Comparison of ENCODE assay signal across 2 cellular contexts in the genomic region with DNA sequence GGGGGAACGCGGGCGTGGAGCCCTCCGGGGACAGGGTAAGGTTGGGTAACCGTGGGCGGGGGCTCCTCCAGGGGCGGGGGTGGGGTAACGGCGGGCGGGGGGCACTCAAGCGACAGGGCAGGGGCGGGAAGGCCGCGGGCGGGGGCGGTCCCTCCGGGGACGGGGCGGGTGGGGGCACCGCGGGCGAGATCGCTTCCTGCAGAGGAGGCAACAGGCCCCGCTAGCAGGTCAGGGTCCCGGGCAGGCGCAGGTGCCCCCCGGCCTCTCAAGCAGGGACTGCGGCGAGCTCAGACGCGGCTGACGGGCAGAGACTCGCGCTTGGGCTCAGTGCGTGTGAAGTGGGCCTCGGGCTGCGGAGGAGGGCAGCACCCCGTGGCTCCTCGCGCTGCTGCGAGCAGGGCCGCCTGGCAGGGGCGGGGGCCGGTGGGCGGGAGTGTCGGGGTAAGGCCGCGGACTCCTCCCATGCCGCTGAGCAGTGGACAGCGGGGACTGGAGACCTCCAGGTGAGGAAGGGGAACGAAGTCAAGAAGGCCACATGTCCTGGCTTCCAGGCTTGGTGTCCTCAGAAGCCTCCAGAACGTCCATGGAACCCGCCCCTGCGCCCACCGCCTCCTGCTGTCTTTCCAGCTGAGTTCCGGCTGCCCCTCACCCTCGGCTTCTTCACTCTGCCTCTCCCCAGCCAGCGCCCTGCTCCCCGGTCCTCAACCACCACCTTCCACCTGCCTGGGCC.
TF ChIP-seq lines count a peak whose summit lies in the region.

No MANE protein-coding gene starts in this region.

TF ChIP-seq in WTC11, 78 proteins besides CTCF, POLR2A, EP300 and RAD21 (continues in another document):
- TF ChIP-seq USF2 (CRISPR knock-in tag; IDR thresholded peaks at IDR 0.05) = no peak
- TF ChIP-seq E2F5 (CRISPR knock-in tag; IDR thresholded peaks at IDR 0.05) = peak; percentile 18; the same call in 1 of the 2 replicates
- 0 out of 2 replicates have a peak, but pooled peaks have one; percentile 30 for TF ChIP-seq ZNF232 (CRISPR knock-in tag; IDR thresholded peaks at IDR 0.05)
- TF ChIP-seq, protein P1, sequence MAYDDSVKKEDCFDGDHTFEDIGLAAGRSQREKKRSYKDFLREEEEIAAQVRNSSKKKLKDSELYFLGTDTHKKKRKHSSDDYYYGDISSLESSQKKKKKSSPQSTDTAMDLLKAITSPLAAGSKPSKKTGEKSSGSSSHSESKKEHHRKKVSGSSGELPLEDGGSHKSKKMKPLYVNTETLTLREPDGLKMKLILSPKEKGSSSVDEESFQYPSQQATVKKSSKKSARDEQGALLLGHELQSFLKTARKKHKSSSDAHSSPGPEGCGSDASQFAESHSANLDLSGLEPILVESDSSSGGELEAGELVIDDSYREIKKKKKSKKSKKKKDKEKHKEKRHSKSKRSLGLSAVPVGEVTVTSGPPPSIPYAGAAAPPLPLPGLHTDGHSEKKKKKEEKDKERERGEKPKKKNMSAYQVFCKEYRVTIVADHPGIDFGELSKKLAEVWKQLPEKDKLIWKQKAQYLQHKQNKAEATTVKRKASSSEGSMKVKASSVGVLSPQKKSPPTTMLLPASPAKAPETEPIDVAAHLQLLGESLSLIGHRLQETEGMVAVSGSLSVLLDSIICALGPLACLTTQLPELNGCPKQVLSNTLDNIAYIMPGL (CRISPR knock-in tag; IDR thresholded peaks at IDR 0.05) = no peak
- 0 out of 2 replicates have a peak, but pooled peaks have one; percentile 46 for TF ChIP-seq ARID4B (CRISPR knock-in tag; IDR thresholded peaks at IDR 0.05; ENCODE audit: borderline replicate concordance)
- no peak for TF ChIP-seq OVOL2 (CRISPR knock-in tag; IDR thresholded peaks at IDR 0.05; ENCODE audit: borderline replicate concordance)
- peak; percentile 60; the same call in 1 of the 2 replicates for TF ChIP-seq MYBL2 (CRISPR knock-in tag; IDR thresholded peaks at IDR 0.05)
- no peak for TF ChIP-seq ZNF396 (CRISPR knock-in tag; IDR thresholded peaks at IDR 0.05; ENCODE audit: borderline replicate concordance)
- no peak for TF ChIP-seq ZSCAN18 (CRISPR knock-in tag; IDR thresholded peaks at IDR 0.05)
- TF ChIP-seq SP1 (CRISPR knock-in tag; conservative IDR thresholded peaks at IDR 0.05) = peak; percentile 36; the same call in 1 of the 2 replicates
- TF ChIP-seq ATF2 (CRISPR knock-in tag; IDR thresholded peaks at IDR 0.05; ENCODE audit: borderline replicate concordance, low read depth) = no peak

TF ChIP-seq in HepG2, 621 proteins besides CTCF, POLR2A, EP300 and RAD21 (continues in another document):
- TF ChIP-seq, protein P2, sequence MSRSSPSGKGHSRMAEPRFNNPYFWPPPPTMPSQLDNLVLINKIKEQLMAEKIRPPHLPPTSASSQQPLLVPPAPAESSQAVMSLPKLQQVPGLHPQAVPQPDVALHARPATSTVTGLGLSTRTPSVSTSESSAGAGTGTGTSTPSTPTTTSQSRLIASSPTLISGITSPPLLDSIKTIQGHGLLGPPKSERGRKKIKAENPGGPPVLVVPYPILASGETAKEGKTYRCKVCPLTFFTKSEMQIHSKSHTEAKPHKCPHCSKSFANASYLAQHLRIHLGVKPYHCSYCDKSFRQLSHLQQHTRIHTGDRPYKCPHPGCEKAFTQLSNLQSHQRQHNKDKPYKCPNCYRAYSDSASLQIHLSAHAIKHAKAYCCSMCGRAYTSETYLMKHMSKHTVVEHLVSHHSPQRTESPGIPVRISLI (CRISPR knock-in tag; IDR thresholded peaks at IDR 0.05; ENCODE audit: borderline replicate concordance) = no peak
- TF ChIP-seq NFE2L2 (IDR thresholded peaks at IDR 0.05; ENCODE audit: low read length) (no peak), THAP7 (CRISPR knock-in tag; IDR thresholded peaks at IDR 0.05) (no peak), SAP130 (CRISPR knock-in tag; IDR thresholded peaks at IDR 0.05; ENCODE audit: low read depth) (peak; percentile 47; the same call in 1 of the 2 replicates), ZNF263 (CRISPR knock-in tag; IDR thresholded peaks at IDR 0.05) (0 out of 2 replicates have a peak, but pooled peaks have one; percentile 18), ZNF280D (CRISPR knock-in tag; IDR thresholded peaks at IDR 0.05) (no peak), RXRB (CRISPR knock-in tag; IDR thresholded peaks at IDR 0.05; ENCODE audit: borderline replicate concordance) (0 out of 2 replicates have a peak, but pooled peaks have one; percentile 17), KDM5A (IDR thresholded peaks at IDR 0.05; ENCODE audit: borderline replicate concordance, low read length) (no peak), SSRP1 (CRISPR knock-in tag; IDR thresholded peaks at IDR 0.05) (no peak), ZNF552 (CRISPR knock-in tag; IDR thresholded peaks at IDR 0.05; ENCODE audit: borderline replicate concordance) (no peak), THAP9 (CRISPR knock-in tag; IDR thresholded peaks at IDR 0.05; ENCODE audit: borderline replicate concordance) (peak; percentile 31; the same call in 1 of the 2 replicates), ZNF660 (CRISPR knock-in tag; IDR thresholded peaks at IDR 0.05; ENCODE audit: borderline replicate concordance, low read depth) (no peak), CREM (IDR thresholded peaks at IDR 0.05) (no peak), CREM (CRISPR knock-in tag; IDR thresholded peaks at IDR 0.05) (no peak), MBD4 (IDR thresholded peaks at IDR 0.05; ENCODE audit: borderline replicate concordance, low read length) (no peak), RFX5 (IDR thresholded peaks at IDR 0.05; ENCODE audit: low read depth, low read length) (no peak), GABPB1 (CRISPR knock-in tag; IDR thresholded peaks at IDR 0.05) (peak; percentile 63; the same call in 1 of the 2 replicates), ZBTB2 (CRISPR knock-in tag; IDR thresholded peaks at IDR 0.05; ENCODE audit: low read depth) (no peak; the same call in 1 of the 2 replicates), ZNF441 (CRISPR knock-in tag; IDR thresholded peaks at IDR 0.05; ENCODE audit: borderline replicate concordance) (peak; percentile 19; the same call in 1 of the 2 replicates), CHCHD3 (CRISPR knock-in tag; IDR thresholded peaks at IDR 0.05) (no peak), SRY (CRISPR knock-in tag; IDR thresholded peaks at IDR 0.05) (peak; percentile 32; the same call in 1 of the 2 replicates), AHR (CRISPR knock-in tag; IDR thresholded peaks at IDR 0.05) (0 out of 2 replicates have a peak, but pooled peaks have one; percentile 40)
- TF ChIP-seq, protein P3, sequence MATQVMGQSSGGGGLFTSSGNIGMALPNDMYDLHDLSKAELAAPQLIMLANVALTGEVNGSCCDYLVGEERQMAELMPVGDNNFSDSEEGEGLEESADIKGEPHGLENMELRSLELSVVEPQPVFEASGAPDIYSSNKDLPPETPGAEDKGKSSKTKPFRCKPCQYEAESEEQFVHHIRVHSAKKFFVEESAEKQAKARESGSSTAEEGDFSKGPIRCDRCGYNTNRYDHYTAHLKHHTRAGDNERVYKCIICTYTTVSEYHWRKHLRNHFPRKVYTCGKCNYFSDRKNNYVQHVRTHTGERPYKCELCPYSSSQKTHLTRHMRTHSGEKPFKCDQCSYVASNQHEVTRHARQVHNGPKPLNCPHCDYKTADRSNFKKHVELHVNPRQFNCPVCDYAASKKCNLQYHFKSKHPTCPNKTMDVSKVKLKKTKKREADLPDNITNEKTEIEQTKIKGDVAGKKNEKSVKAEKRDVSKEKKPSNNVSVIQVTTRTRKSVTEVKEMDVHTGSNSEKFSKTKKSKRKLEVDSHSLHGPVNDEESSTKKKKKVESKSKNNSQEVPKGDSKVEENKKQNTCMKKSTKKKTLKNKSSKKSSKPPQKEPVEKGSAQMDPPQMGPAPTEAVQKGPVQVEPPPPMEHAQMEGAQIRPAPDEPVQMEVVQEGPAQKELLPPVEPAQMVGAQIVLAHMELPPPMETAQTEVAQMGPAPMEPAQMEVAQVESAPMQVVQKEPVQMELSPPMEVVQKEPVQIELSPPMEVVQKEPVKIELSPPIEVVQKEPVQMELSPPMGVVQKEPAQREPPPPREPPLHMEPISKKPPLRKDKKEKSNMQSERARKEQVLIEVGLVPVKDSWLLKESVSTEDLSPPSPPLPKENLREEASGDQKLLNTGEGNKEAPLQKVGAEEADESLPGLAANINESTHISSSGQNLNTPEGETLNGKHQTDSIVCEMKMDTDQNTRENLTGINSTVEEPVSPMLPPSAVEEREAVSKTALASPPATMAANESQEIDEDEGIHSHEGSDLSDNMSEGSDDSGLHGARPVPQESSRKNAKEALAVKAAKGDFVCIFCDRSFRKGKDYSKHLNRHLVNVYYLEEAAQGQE (IDR thresholded peaks at IDR 0.05; ENCODE audit: borderline replicate concordance in 1 of 2, low read depth in 1 of 2, low read length in 2 of 2) = peak in 1 of 2 experiments; percentile 27; a peak in 1 of 4 replicates
- TF ChIP-seq, protein P4, sequence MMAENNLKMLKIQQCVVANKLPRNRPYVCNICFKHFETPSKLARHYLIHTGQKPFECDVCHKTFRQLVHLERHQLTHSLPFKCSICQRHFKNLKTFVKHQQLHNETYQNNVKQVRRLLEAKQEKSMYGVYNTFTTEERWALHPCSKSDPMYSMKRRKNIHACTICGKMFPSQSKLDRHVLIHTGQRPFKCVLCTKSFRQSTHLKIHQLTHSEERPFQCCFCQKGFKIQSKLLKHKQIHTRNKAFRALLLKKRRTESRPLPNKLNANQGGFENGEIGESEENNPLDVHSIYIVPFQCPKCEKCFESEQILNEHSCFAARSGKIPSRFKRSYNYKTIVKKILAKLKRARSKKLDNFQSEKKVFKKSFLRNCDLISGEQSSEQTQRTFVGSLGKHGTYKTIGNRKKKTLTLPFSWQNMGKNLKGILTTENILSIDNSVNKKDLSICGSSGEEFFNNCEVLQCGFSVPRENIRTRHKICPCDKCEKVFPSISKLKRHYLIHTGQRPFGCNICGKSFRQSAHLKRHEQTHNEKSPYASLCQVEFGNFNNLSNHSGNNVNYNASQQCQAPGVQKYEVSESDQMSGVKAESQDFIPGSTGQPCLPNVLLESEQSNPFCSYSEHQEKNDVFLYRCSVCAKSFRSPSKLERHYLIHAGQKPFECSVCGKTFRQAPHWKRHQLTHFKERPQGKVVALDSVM (CRISPR knock-in tag; IDR thresholded peaks at IDR 0.05) = 0 out of 2 replicates have a peak, but pooled peaks have one; percentile 42
